In the genomic region with DNA sequence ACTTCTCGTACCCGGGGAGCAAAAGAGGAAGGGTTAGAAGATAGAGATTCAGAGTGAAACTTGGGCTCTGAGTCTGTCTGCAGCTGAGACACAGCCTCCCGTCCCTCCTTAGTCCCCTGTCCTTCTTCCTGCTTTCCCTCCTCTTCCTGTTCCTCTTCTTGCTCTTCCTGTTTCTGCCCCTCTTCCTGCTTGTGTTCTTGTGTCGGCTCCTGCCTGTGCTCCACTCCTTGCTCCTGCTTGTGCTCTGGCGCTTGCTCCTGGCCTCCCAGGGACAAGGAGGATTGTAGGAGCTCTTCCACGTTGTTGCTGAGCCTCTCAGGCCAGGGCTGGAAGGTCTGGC, we compare ENCODE assay signal across 1 cellular context.
TF ChIP-seq lines count a peak whose summit lies in the region.

No MANE protein-coding gene starts in this region.

TF ChIP-seq in HEK293, 187 proteins besides CTCF, POLR2A, EP300 and RAD21 (continued from another document):
- no peak for TF ChIP-seq ZNF692 (tag by site-specific recombination; IDR thresholded peaks at IDR 0.05)
